12 cellular contexts compared by ENCODE assay signal in genomic region chr18:57533399-57533884, GRCh38. TPM values are rescaled to one million over a fixed set of nuclear protein-coding genes. Genes with fewer than 3 reads are reported as not detected.
DNase-seq lines count a peak whose midpoint lies in the region; TF ChIP-seq lines count a peak whose summit lies in the region.
"Had no signal": no experiment of that assay in that cellular context is flagged by ENCODE, and none has a peak within 500 bp of the region (broad histone marks: within the 10 kb centered on the region; RNA-seq: fewer than 3 reads in every experiment).

No MANE protein-coding gene starts in this region.

- peak overlapping the region in 2 of 3 donors; percentile 44 to 72 for H3K9ac ChIP-seq in skeletal muscle tissue (ENCODE audit: low read depth in 1 of 3, low read length in 3 of 3)

- no peaks in the 10 kb centered on the region for H3K36me3 Mint-ChIP-seq in Calu3 (ENCODE audit: insufficient read depth, unreplicated experiment)

- no peaks in the 10 kb centered on the region for H3K9me3 Mint-ChIP-seq in Calu3 (ENCODE audit: low read depth, unreplicated experiment)
- H3K9me3 Mint-ChIP-seq: activated CD4-positive, alpha-beta memory T cell treated with anti-CD3 and anti-CD28 coated beads, Interleukin-2, amount 10 ng/mL, durations not matched to agents 7 days and 5 days had no signal

- no peaks in the 10 kb centered on the region for H3K9me3 ChIP-seq in skeletal muscle tissue (ENCODE audit: control insufficient read depth in 3 of 3, low read length in 3 of 3)

- H3K27ac ChIP-seq in VCaP, result peak overlapping the region; percentile 44
- H3K27ac ChIP-seq in skeletal muscle tissue (ENCODE audit: low read depth, low read length), result peak overlapping the region; percentile 22
- H3K27ac ChIP-seq: skin epidermis had no signal

- BruUV-seq in Calu3 (replicated peaks; lab: Mats Ljungman, UMichigan), result no TSS peak

- no peak for TF ChIP-seq CTCF in VCaP (conservative IDR thresholded peaks at IDR 0.05)
- TF ChIP-seq CTCF in GM20000 (IDR thresholded peaks at IDR 0.05; ENCODE audit: extremely low read depth, missing control alignments), result no peak
- TF ChIP-seq CTCF in Calu3 (IDR thresholded peaks at IDR 0.05; ENCODE audit: unreplicated experiment), result no peak

- H3K36me3 ChIP-seq in skeletal muscle tissue (ENCODE audit: control insufficient read depth in 3 of 3, insufficient read depth in 3 of 3, low read length in 3 of 3), result no peaks in the 10 kb centered on the region

- no peaks in the 10 kb centered on the region for H3K27me3 ChIP-seq in skeletal muscle tissue (ENCODE audit: control insufficient read depth in 3 of 3, insufficient read depth in 3 of 3, low read length in 3 of 3)

- DNase-seq in NCI-H2171 treated with DMSO at 0.1 percent for 48 hours (lab: John Stamatoyannopoulos, UW) (peak; percentile 3), NCI-H2171 (lab: John Stamatoyannopoulos, UW) (no peak), hepatic stellate cell (ENCODE audit: low spot score) (peak; percentile 11), GM20000 (ENCODE audit: low spot score) (no peak), foreskin melanocyte (no peak), Calu3 (no peak)
- DNase-seq: activated CD4-positive, alpha-beta memory T cell treated with anti-CD3 and anti-CD28 coated beads, Interleukin-2, amount 10 ng/mL, durations not matched to agents 7 days and 5 days; amniotic stem cell; NCI-H1930 had no signal

- intact Hi-C loops in Calu3 (cut with micrococcal nuclease; ENCODE audit: unreplicated experiment), result no loop called here

- H3K27ac Mint-ChIP-seq in Calu3 (ENCODE audit: unreplicated experiment), result no peak overlapping the region
- H3K27ac Mint-ChIP-seq: activated CD4-positive, alpha-beta memory T cell treated with anti-CD3 and anti-CD28 coated beads, Interleukin-2, amount 10 ng/mL, durations not matched to agents 7 days and 5 days had no signal

- H3K27me3 Mint-ChIP-seq in Calu3 (ENCODE audit: unreplicated experiment), result peaks cover 8% of the 10 kb centered on the region
- H3K27me3 Mint-ChIP-seq: activated CD4-positive, alpha-beta memory T cell treated with anti-CD3 and anti-CD28 coated beads, Interleukin-2, amount 10 ng/mL, durations not matched to agents 7 days and 5 days had no signal

- no peak overlapping the region for H3K4me3 Mint-ChIP-seq in Calu3 (ENCODE audit: low read depth, unreplicated experiment)
- H3K4me3 Mint-ChIP-seq: activated CD4-positive, alpha-beta memory T cell treated with anti-CD3 and anti-CD28 coated beads, Interleukin-2, amount 10 ng/mL, durations not matched to agents 7 days and 5 days had no signal

- peaks cover 13 to 14% (median 13%) of the 10 kb centered on the region in 3 donors for H3K4me1 ChIP-seq in skeletal muscle tissue (ENCODE audit: control insufficient read depth in 3 of 3, insufficient read depth in 3 of 3, low read length in 3 of 3)

- H3K4me3 ChIP-seq in skeletal muscle tissue (ENCODE audit: low read length in 3 of 3), result peak overlapping the region; percentile 2 to 36 (median 31)
- H3K4me3 ChIP-seq: skin epidermis had no signal

- no peaks in the 10 kb centered on the region for H3K4me1 Mint-ChIP-seq in Calu3 (ENCODE audit: low read depth, unreplicated experiment)
- H3K4me1 Mint-ChIP-seq: activated CD4-positive, alpha-beta memory T cell treated with anti-CD3 and anti-CD28 coated beads, Interleukin-2, amount 10 ng/mL, durations not matched to agents 7 days and 5 days had no signal

- CTCF ChIA-PET in Calu3 (lab: Charles Lee), result no interaction called here

RNA-seq across cellular contexts. Expression of gene FECH, which starts 53.1 kb away (rescaled TPM):
- 50.6 TPM for total RNA-seq in skeletal muscle tissue
- 16.7 and 23.4 TPM in 2 replicates for total RNA-seq in Calu3 (2022)

Comparison
In these comparisons a context has a peak if more than half of its experiments do, and no peak if none do; other contexts are left out.
1. DNase-seq: peak in NCI-H2171 treated with DMSO at 0.1 percent for 48 hours (single experiment) and hepatic stellate cell (single experiment); none in NCI-H2171 (single experiment), GM20000 (single experiment), foreskin melanocyte (single experiment) and Calu3 (single experiment).